Comparison of ENCODE assay signal across 1 cellular context in genomic region chr4:10173754-10174749, GRCh38.
TF ChIP-seq lines count a peak whose summit lies in the region.

No MANE protein-coding gene starts in this region.

TF ChIP-seq in H1, 55 proteins besides CTCF, POLR2A, EP300 and RAD21 (continued from another document):
- no peak for TF ChIP-seq ATF2 (IDR thresholded peaks at IDR 0.05; ENCODE audit: low read length)
- TF ChIP-seq SIN3A (conservative IDR thresholded peaks at IDR 0.05 in 1 of 2, IDR thresholded peaks at IDR 0.05 in 1 of 2; ENCODE audit: low read depth in 1 of 2, low read length in 2 of 2), result no peak
- TF ChIP-seq RXRA (IDR thresholded peaks at IDR 0.05; ENCODE audit: insufficient read depth, low read depth, low read length), result no peak
- no peak for TF ChIP-seq CBX8 (IDR thresholded peaks at IDR 0.05; ENCODE audit: borderline replicate concordance, low read depth, low read length)
- no peak for TF ChIP-seq KDM1A (IDR thresholded peaks at IDR 0.05; ENCODE audit: borderline replicate concordance, low read length)
- TF ChIP-seq POU5F1 (IDR thresholded peaks at IDR 0.05; ENCODE audit: low read depth, low read length), result no peak
- no peak for TF ChIP-seq SAP30 (IDR thresholded peaks at IDR 0.05; ENCODE audit: insufficient read depth, insufficient replicate concordance, low read length)
- no peak for TF ChIP-seq HDAC2 (IDR thresholded peaks at IDR 0.05; ENCODE audit: borderline replicate concordance in 1 of 2, low read depth in 2 of 2, low read length in 2 of 2)
- TF ChIP-seq JUND (IDR thresholded peaks at IDR 0.05; ENCODE audit: low read length), result no peak
